8 cellular contexts compared by ENCODE assay signal in genomic region chr2:46812381-46813024, GRCh38.
DNase-seq lines count a peak whose midpoint lies in the region; ATAC-seq and TF ChIP-seq lines count a peak whose summit lies in the region.

No MANE protein-coding gene starts in this region.

- H3K36me3 Mint-ChIP-seq in endodermal cell (ENCODE audit: low read depth) (no peaks in the 10 kb centered on the region), mesothelial cell of epicardium (peaks cover 13% of the 10 kb centered on the region)

- peak; percentile 56 for ATAC-seq in upper lobe of right lung
- ATAC-seq in GM21528 (IDR thresholded peaks at IDR 0.05; ENCODE audit: low FRiP score, unreplicated experiment) = no peak

- H3K4me3 ChIP-seq in endodermal cell (ENCODE audit: low read length) (no peak overlapping the region), upper lobe of right lung (no peak overlapping the region)

- H3K4me1 Mint-ChIP-seq in endodermal cell = peaks cover 2% of the 10 kb centered on the region
- H3K4me1 Mint-ChIP-seq in mesothelial cell of epicardium = peaks cover 47% of the 10 kb centered on the region

- DNase-seq in NCI-H2227 treated with DMSO at 0.1 percent for 48 hours (lab: John Stamatoyannopoulos, UW) (peak; percentile 74), endodermal cell (peak; percentile 41), mesothelial cell of epicardium (ENCODE audit: low spot score in 2 of 2, unreplicated experiment in 2 of 2) (peak; percentile 53 to 79), upper lobe of right lung (no peak), NOMO-1 treated with dmso at 0.1 percent for 144 hours (lab: John Stamatoyannopoulos, UW; ENCODE audit: unreplicated experiment) (no peak), NCI-H774 (lab: John Stamatoyannopoulos, UW) (no peak), MV-4-11 (lab: John Stamatoyannopoulos, UW) (no peak)

- H3K4me3 Mint-ChIP-seq in endodermal cell (no peak overlapping the region), mesothelial cell of epicardium (peak overlapping the region; percentile 46)

- H3K9ac ChIP-seq in endodermal cell (ENCODE audit: extremely low read depth, low read length, poor library complexity, severe bottlenecking) = no peak overlapping the region

- peaks cover 8% of the 10 kb centered on the region for H3K27me3 ChIP-seq in endodermal cell (ENCODE audit: control insufficient read depth, insufficient read depth, low read length, poor library complexity, severe bottlenecking)
- H3K27me3 ChIP-seq in upper lobe of right lung = no peaks in the 10 kb centered on the region

- intact Hi-C loops in upper lobe of right lung (cut with DNase I) = loop anchor here (10.0 kb wide), 1 partner anchor 62 kb away; no protein-coding TSS in a partner anchor

- H3K36me3 ChIP-seq in endodermal cell (ENCODE audit: control insufficient read depth, insufficient read depth, low read length) (no peaks in the 10 kb centered on the region), upper lobe of right lung (no peaks in the 10 kb centered on the region)

- H3K27ac Mint-ChIP-seq in endodermal cell = no peak overlapping the region
- H3K27ac Mint-ChIP-seq in mesothelial cell of epicardium = peak overlapping the region; percentile 89

- 80 to 92% methylated on average over 7 to 10 of the region's 10 CpGs for WGBS in endodermal cell (ENCODE audit: insufficient coverage in 1 of 2, insufficient read length in 1 of 2), 2 experiments

- H3K4me1 ChIP-seq in endodermal cell (ENCODE audit: control insufficient read depth, insufficient read depth, low read length) (no peaks in the 10 kb centered on the region), upper lobe of right lung (peaks cover 52% of the 10 kb centered on the region)

- H3K27ac ChIP-seq in endodermal cell (ENCODE audit: low read depth, low read length) (no peak overlapping the region), upper lobe of right lung (peak overlapping the region; percentile 79)

- H3K9me3 ChIP-seq in endodermal cell (ENCODE audit: control insufficient read depth, low read length) (no peaks in the 10 kb centered on the region), upper lobe of right lung (no peaks in the 10 kb centered on the region)

- H3K9me3 Mint-ChIP-seq in endodermal cell = no peaks in the 10 kb centered on the region
- H3K9me3 Mint-ChIP-seq in mesothelial cell of epicardium = peaks cover 16% of the 10 kb centered on the region

- TF ChIP-seq CTCF in endodermal cell (conservative IDR thresholded peaks at IDR 0.05) (no peak), mesothelial cell of epicardium (IDR thresholded peaks at IDR 0.05; ENCODE audit: unreplicated experiment) (no peak), upper lobe of right lung (IDR thresholded peaks at IDR 0.05) (no peak)

- H3K27me3 Mint-ChIP-seq in endodermal cell (ENCODE audit: insufficient read depth) (peaks cover 16% of the 10 kb centered on the region), mesothelial cell of epicardium (ENCODE audit: low read depth) (peaks cover 10% of the 10 kb centered on the region)

Comparison
In these comparisons a context has a peak if more than half of its experiments do, and no peak if none do; other contexts are left out.
1. DNase-seq: peak in NCI-H2227 treated with DMSO at 0.1 percent for 48 hours (single experiment), endodermal cell (single experiment) and mesothelial cell of epicardium (2 of 2); none in upper lobe of right lung (single experiment), NOMO-1 treated with dmso at 0.1 percent for 144 hours (single experiment), NCI-H774 (single experiment) and MV-4-11 (single experiment).